Comparison of ENCODE assay signal across 9 cellular contexts in genomic region chr1:171052977-171053376, GRCh38. TPM values are rescaled to one million over a fixed set of nuclear protein-coding genes. Genes with fewer than 3 reads are reported as not detected.
"Had no signal": no experiment of that assay in that cellular context is flagged by ENCODE, and none has a peak within 500 bp of the region (broad histone marks: within the 10 kb centered on the region; RNA-seq: fewer than 3 reads in every experiment).

No MANE protein-coding gene starts in this region.

- ATAC-seq: GM12878 had no signal

- H3K4me3 ChIP-seq: GM12878 had no signal

- DNase-seq: GDM1, GF-D8 had no signal

- FAIRE-seq: G401.6, GM12878, GM12891, GM12892, GM18507, GM19239 had no signal

RNA-seq across cellular contexts. Expression of gene FMO3, which starts 37.7 kb away (rescaled TPM):
- total RNA-seq: G401 had no signal
